In the genomic region with DNA sequence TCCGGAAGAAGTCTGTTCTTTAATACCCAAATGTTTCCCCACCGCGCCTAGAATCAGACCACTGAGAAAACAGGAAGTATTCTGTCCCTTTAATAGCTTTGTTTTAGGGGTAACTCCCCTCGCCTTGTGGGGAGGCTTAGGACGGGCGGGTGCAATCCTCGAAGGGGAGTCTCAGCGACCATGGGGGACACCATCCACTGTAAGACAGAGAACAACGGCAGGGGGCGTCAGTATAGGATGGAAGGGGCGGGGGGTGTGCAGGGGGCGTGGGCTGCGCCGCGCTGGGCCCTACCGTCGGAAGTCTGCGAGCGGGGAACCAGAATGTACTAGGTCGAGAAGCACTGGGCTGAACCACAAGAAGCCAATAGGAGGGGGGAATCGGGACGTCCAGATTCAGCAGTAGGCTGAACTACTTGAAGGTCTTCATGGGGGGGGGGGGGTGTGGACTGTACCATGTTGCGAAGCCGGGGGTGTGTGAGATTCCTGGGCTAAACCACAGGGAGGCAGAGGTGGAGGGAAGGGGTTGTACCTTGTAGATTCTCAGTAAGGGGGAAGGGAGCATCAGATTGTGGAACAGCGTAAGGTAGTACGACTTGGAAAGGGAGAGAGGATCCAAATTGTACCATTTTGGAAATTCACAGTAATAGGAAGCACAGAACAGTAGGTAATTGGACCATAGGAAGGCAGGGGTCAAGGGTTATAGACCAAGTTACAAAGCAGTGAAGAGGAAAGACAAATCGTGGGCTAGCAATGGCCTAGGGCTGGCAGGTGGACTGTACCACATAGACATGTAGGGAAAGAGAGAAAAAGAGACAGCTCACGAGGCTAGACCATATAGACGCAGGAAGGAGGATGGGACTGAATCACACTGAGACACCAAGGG, we compare ENCODE assay signal across 8 cellular contexts. TPM values are rescaled to one million over a fixed set of nuclear protein-coding genes. Genes with fewer than 3 reads are reported as not detected.
A peak's percentile ranks its signal among the peaks of the same experiment; 100 is the strongest.
DNase-seq lines count a peak whose midpoint lies in the region; ATAC-seq and TF ChIP-seq lines count a peak whose summit lies in the region.

No MANE protein-coding gene starts in this region.

- peak in 1 of 2 donors; percentile 31 for TF ChIP-seq POLR2A in suprapubic skin (IDR thresholded peaks at IDR 0.05)

- DNase-seq in DMS114 treated with DMSO at 0.1 percent for 48 hours (lab: John Stamatoyannopoulos, UW; ENCODE audit: unreplicated experiment) (peak; percentile 64), Kasumi-1 (lab: John Stamatoyannopoulos, UW) (peak; percentile 97 to 98), RPMI8226 (peak; percentile 91), fibroblast of the aortic adventitia (ENCODE audit: low read depth) (peak; percentile 98), nephron progenitor cell (peak; percentile 78), suprapubic skin (ENCODE audit: low spot score in 2 of 2) (peak; percentile 92 to 93)
- DNase-seq in activated effector memory CD4-positive, alpha-beta T cell treated with anti-CD3 and anti-CD28 coated beads, Interleukin-2, amount 50 U/mL, for 16 hours, result peak; percentile 92

- no peak for TF ChIP-seq EP300 in suprapubic skin (IDR thresholded peaks at IDR 0.05)

- peaks cover 12% of the 10 kb centered on the region for H3K36me3 Mint-ChIP-seq in nephron progenitor cell (ENCODE audit: low read depth)

- peaks cover 47% of the 10 kb centered on the region for H3K4me1 ChIP-seq in suprapubic skin

- H3K27me3 ChIP-seq in suprapubic skin, result no peaks in the 10 kb centered on the region

- H3K4me3 Mint-ChIP-seq in nephron progenitor cell, result peak overlapping the region; percentile 92

- 5% methylated on average over 29 of the region's 29 CpGs for WGBS in suprapubic skin

- peaks cover under 1% of the 10 kb centered on the region for H3K36me3 ChIP-seq in suprapubic skin

- peak overlapping the region; percentile 97 for H3K27ac Mint-ChIP-seq in nephron progenitor cell

- peak overlapping the region; percentile 94 for H3K27ac ChIP-seq in suprapubic skin

- no peaks in the 10 kb centered on the region for H3K9me3 ChIP-seq in suprapubic skin

- H3K27me3 Mint-ChIP-seq in nephron progenitor cell (ENCODE audit: low read depth, poor library complexity), result peaks cover 7% of the 10 kb centered on the region

- H3K9me3 Mint-ChIP-seq in nephron progenitor cell, result no peaks in the 10 kb centered on the region

- TF ChIP-seq CTCF in fibroblast of the aortic adventitia (IDR thresholded peaks at IDR 0.05; ENCODE audit: insufficient read depth, low read length) (no peak), nephron progenitor cell (IDR thresholded peaks at IDR 0.05) (no peak), suprapubic skin (IDR thresholded peaks at IDR 0.05) (peak in 1 of 2 donors; percentile 8)

- ATAC-seq in GM21723 (IDR thresholded peaks at IDR 0.05; ENCODE audit: unreplicated experiment), result peak; percentile 7

- H3K4me3 ChIP-seq in fibroblast of the aortic adventitia (ENCODE audit: low read depth, low read length) (peak overlapping the region; percentile 75), suprapubic skin (peak overlapping the region; percentile 82)

- H3K4me1 Mint-ChIP-seq in nephron progenitor cell, result peaks cover 49% of the 10 kb centered on the region

RNA-seq across cellular contexts. Expression of gene DBP, which starts 1.0 kb away (rescaled TPM):
- total RNA-seq in fibroblast of the aortic adventitia (ENCODE audit: low replicate concordance) (20.9 and 48.8 TPM in 2 replicates), suprapubic skin (10 to 100 TPM; 11.2 to 22.3 (median 17.8) TPM)

RNA-seq across cellular contexts. Expression of gene CA11, which starts 7.8 kb away (rescaled TPM):
- total RNA-seq in fibroblast of the aortic adventitia (ENCODE audit: low replicate concordance) (2.3 and 14.5 TPM in 2 replicates), suprapubic skin (10 to 100 TPM in 2 of 4 donors, 1 to 10 TPM in 2; 8.8 to 11.0 (median 9.7) TPM)

RNA-seq across cellular contexts. Expression of gene SPHK2, which starts 18.9 kb away (rescaled TPM):
- total RNA-seq in fibroblast of the aortic adventitia (ENCODE audit: low replicate concordance) (10.9 and 16.3 TPM in 2 replicates), suprapubic skin (1 to 10 TPM; 3.9 to 9.9 (median 5.6) TPM)

RNA-seq across cellular contexts. Expression of gene RPL18, which starts 19.2 kb away (rescaled TPM):
- total RNA-seq in fibroblast of the aortic adventitia (ENCODE audit: low replicate concordance), result 1,782 and 2,036 TPM in 2 replicates
- total RNA-seq in suprapubic skin, result 1,000 to 10,000 TPM; 2,067 to 3,423 (median 3,271) TPM

RNA-seq across cellular contexts. Expression of gene FAM83E, which starts 23.3 kb away (rescaled TPM):
- total RNA-seq in fibroblast of the aortic adventitia (ENCODE audit: low replicate concordance), result 0.18 TPM in 1 of 2 replicates, not detected in the other
- 1 to 10 TPM in 2 of 4 donors, under 1 TPM in 2; 0.87 to 5.1 (median 1.1) TPM for total RNA-seq in suprapubic skin

Comparison
In these comparisons a context has a peak if more than half of its experiments do, and no peak if none do; other contexts are left out.
1. Peak in every context shown above with its lines: DNase-seq, ATAC-seq, H3K4me3 ChIP-seq and H3K27ac ChIP-seq.